11 cellular contexts compared by ENCODE assay signal in genomic region chr14:89270439-89271227, GRCh38.
DNase-seq lines count a peak whose midpoint lies in the region; ATAC-seq and TF ChIP-seq lines count a peak whose summit lies in the region.
"Had no signal": no experiment of that assay in that cellular context is flagged by ENCODE, and none has a peak within 500 bp of the region (broad histone marks: within the 10 kb centered on the region; RNA-seq: fewer than 3 reads in every experiment).

No MANE protein-coding gene starts in this region.

- ATAC-seq in GM18498 (IDR thresholded peaks at IDR 0.05; ENCODE audit: unreplicated experiment): peak; percentile 55
- peak; percentile 53 for ATAC-seq in GM21737 (IDR thresholded peaks at IDR 0.05; ENCODE audit: unreplicated experiment)
- ATAC-seq in memory B cell (ENCODE audit: low read depth): peak; percentile 95

- no peaks in the 10 kb centered on the region for H3K36me3 ChIP-seq in Peyer's patch

- H3K4me1 ChIP-seq in Peyer's patch: peaks cover 0 to 11% (median 0%) of the 10 kb centered on the region in 4 donors

- peaks cover 49% of the 10 kb centered on the region for H3K4me1 Mint-ChIP-seq in memory B cell

- peaks cover 14% of the 10 kb centered on the region for H3K36me3 Mint-ChIP-seq in memory B cell

- peak overlapping the region; percentile 91 for H3K27ac Mint-ChIP-seq in memory B cell

- no peaks in the 10 kb centered on the region for H3K9me3 Mint-ChIP-seq in memory B cell

- H3K27me3 ChIP-seq in Peyer's patch: no peaks in the 10 kb centered on the region

- no peaks in the 10 kb centered on the region for H3K27me3 Mint-ChIP-seq in memory B cell

- H3K9me3 ChIP-seq in Peyer's patch: no peaks in the 10 kb centered on the region

- peak in 3 of 6 experiments; percentile 8 to 29 (median 23) for TF ChIP-seq CTCF in Peyer's patch (IDR thresholded peaks at IDR 0.05)

- no peak for TF ChIP-seq POLR2A in Peyer's patch (IDR thresholded peaks at IDR 0.05)
- TF ChIP-seq POLR2A in erythroblast (IDR thresholded peaks at IDR 0.05; ENCODE audit: low read length): no peak

- DNase-seq in Peyer's patch: peak; percentile 30 to 88 (median 88)
- peak; percentile 45 to 55 for DNase-seq in memory B cell (ENCODE audit: low spot score in 2 of 2)
- DNase-seq in NCI-H2081 treated with DMSO at 0.1 percent for 48 hours (lab: John Stamatoyannopoulos, UW): no peak
- DNase-seq in cerebellar cortex (ENCODE audit: low spot score): no peak
- DNase-seq in activated gamma-delta T cell (lab: John Stamatoyannopoulos, UW): no peak
- DNase-seq in erythroblast (lab: John Stamatoyannopoulos, UW): no peak
- DNase-seq: activated effector memory CD4-positive, alpha-beta T cell treated with anti-CD3 and anti-CD28 coated beads, Interleukin-2, amount 50 U/mL, for 16 hours; NCI-H510A; T-helper 2 cell had no signal

- H3K4me3 ChIP-seq in Peyer's patch: no peak overlapping the region

- H3K4me3 Mint-ChIP-seq in memory B cell: no peak overlapping the region

- peak overlapping the region in 2 of 4 donors; percentile 39 to 44 for H3K27ac ChIP-seq in Peyer's patch

Comparison
In these comparisons a context has a peak if more than half of its experiments do, and no peak if none do; other contexts are left out.
1. DNase-seq: peak in Peyer's patch (3 of 3) and memory B cell (2 of 2); none in NCI-H2081 treated with DMSO at 0.1 percent for 48 hours (single experiment), cerebellar cortex (single experiment), activated gamma-delta T cell (single experiment) and erythroblast (0 of 2).
2. Peak in every context shown above with its lines, with median percentiles within 50 percentile points of each other: ATAC-seq.